ENCODE assay signal across 8 cellular contexts in genomic region chr18:75408554-75409506, GRCh38. TPM values are rescaled to one million over a fixed set of nuclear protein-coding genes. Genes with fewer than 3 reads are reported as not detected.
DNase-seq lines count a peak whose midpoint lies in the region; ATAC-seq, FAIRE-seq and TF ChIP-seq lines count a peak whose summit lies in the region.

No MANE protein-coding gene starts in this region.

- H3K36me3 Mint-ChIP-seq in activated naive CD8-positive, alpha-beta T cell treated with anti-CD3 and anti-CD28 coated beads, Interleukin-2, amount 10 ng/mL, durations not matched to agents 7 days and 5 days, result no peaks in the 10 kb centered on the region
- H3K36me3 Mint-ChIP-seq in osteocyte (ENCODE audit: unreplicated experiment) (no peaks in the 10 kb centered on the region), CD14-positive monocyte (no peaks in the 10 kb centered on the region)

- CTCF ChIA-PET in HEK293T (lab: Yijun Ruan, JAX), result no interaction called here

- no peaks in the 10 kb centered on the region for H3K9me3 Mint-ChIP-seq in activated naive CD8-positive, alpha-beta T cell treated with anti-CD3 and anti-CD28 coated beads, Interleukin-2, amount 10 ng/mL, durations not matched to agents 7 days and 5 days
- H3K9me3 Mint-ChIP-seq in osteocyte (ENCODE audit: unreplicated experiment) (no peaks in the 10 kb centered on the region), CD14-positive monocyte (peaks cover 0 to 4% (median 2%) of the 10 kb centered on the region in 7 donors)

- intact Hi-C loops in CD14-positive monocyte (cut with micrococcal nuclease), result no loop called here

- peaks cover 6% of the 10 kb centered on the region for H3K27me3 Mint-ChIP-seq in activated naive CD8-positive, alpha-beta T cell treated with anti-CD3 and anti-CD28 coated beads, Interleukin-2, amount 10 ng/mL, durations not matched to agents 7 days and 5 days
- peaks cover 13% of the 10 kb centered on the region for H3K27me3 Mint-ChIP-seq in osteocyte (ENCODE audit: unreplicated experiment)
- peaks cover 2 to 13% (median 3%) of the 10 kb centered on the region in 3 donors for H3K27me3 Mint-ChIP-seq in CD14-positive monocyte (ENCODE audit: low read depth in 3 of 3)

- ATAC-seq in activated naive CD8-positive, alpha-beta T cell treated with anti-CD3 and anti-CD28 coated beads, Interleukin-2, amount 10 ng/mL, durations not matched to agents 7 days and 5 days (ENCODE audit: low read depth), result peak; percentile 39
- ATAC-seq in HG03439 (IDR thresholded peaks at IDR 0.05; ENCODE audit: unreplicated experiment) (no peak), HG02852 (IDR thresholded peaks at IDR 0.05; ENCODE audit: unreplicated experiment) (no peak)

- H3K4me1 Mint-ChIP-seq in activated naive CD8-positive, alpha-beta T cell treated with anti-CD3 and anti-CD28 coated beads, Interleukin-2, amount 10 ng/mL, durations not matched to agents 7 days and 5 days, result peaks cover 3% of the 10 kb centered on the region
- H3K4me1 Mint-ChIP-seq in osteocyte (ENCODE audit: unreplicated experiment) (peaks cover 24% of the 10 kb centered on the region), CD14-positive monocyte (no peaks in the 10 kb centered on the region)

- DNase-seq in D721Med (ENCODE audit: insufficient read length, low spot score), result no peak
- peak; percentile 14 for DNase-seq in NCI-H1092 (lab: John Stamatoyannopoulos, UW)
- no peak for DNase-seq in activated naive CD8-positive, alpha-beta T cell treated with anti-CD3 and anti-CD28 coated beads, Interleukin-2, amount 10 ng/mL, durations not matched to agents 7 days and 5 days
- no peak for DNase-seq in osteocyte (ENCODE audit: extremely low spot score, unreplicated experiment)
- DNase-seq in CD14-positive monocyte (ENCODE audit: low spot score), result no peak
- no peak for DNase-seq in HEK293T (ENCODE audit: extremely low spot score)

- no peak for TF ChIP-seq CTCF in D721Med (IDR thresholded peaks at IDR 0.05; ENCODE audit: insufficient read depth, missing control alignments)
- TF ChIP-seq CTCF in osteocyte (IDR thresholded peaks at IDR 0.05), result no peak
- TF ChIP-seq CTCF in CD14-positive monocyte (IDR thresholded peaks at IDR 0.05), result no peak

- H3K27ac Mint-ChIP-seq in activated naive CD8-positive, alpha-beta T cell treated with anti-CD3 and anti-CD28 coated beads, Interleukin-2, amount 10 ng/mL, durations not matched to agents 7 days and 5 days, result no peak overlapping the region
- H3K27ac Mint-ChIP-seq in osteocyte (ENCODE audit: unreplicated experiment), result peak overlapping the region; percentile 31
- no peak overlapping the region for H3K27ac Mint-ChIP-seq in CD14-positive monocyte

- H3K4me3 Mint-ChIP-seq in activated naive CD8-positive, alpha-beta T cell treated with anti-CD3 and anti-CD28 coated beads, Interleukin-2, amount 10 ng/mL, durations not matched to agents 7 days and 5 days, result no peak overlapping the region
- H3K4me3 Mint-ChIP-seq in osteocyte (ENCODE audit: unreplicated experiment), result no peak overlapping the region
- no peak overlapping the region for H3K4me3 Mint-ChIP-seq in CD14-positive monocyte

- FAIRE-seq in D721Med (lab: Jason Lieb, UNC), result peak; percentile 83

- POLR2A ChIA-PET in activated naive CD8-positive, alpha-beta T cell treated with anti-CD3 and anti-CD28 coated beads, Interleukin-2, amount 10 ng/mL, durations not matched to agents 7 days and 5 days (lab: Charles Lee), result no interaction called here
- POLR2A ChIA-PET in HEK293T (lab: Yijun Ruan, JAX), result interaction anchor here (1.0 kb wide), 1 partner anchor 200 kb away, joined by 3 read pairs; the partner anchor contains the start of gene PTGR3

TF ChIP-seq in HEK293T, 16 proteins besides CTCF, POLR2A, EP300 and RAD21:
- no peak for TF ChIP-seq SUZ12 (IDR thresholded peaks at IDR 0.05)
- TF ChIP-seq ZNF384 (IDR thresholded peaks at IDR 0.05), result no peak
- no peak for TF ChIP-seq TARDBP (IDR thresholded peaks at IDR 0.05)
- TF ChIP-seq FOXM1 (IDR thresholded peaks at IDR 0.05; ENCODE audit: borderline replicate concordance), result no peak
- TF ChIP-seq SP1 (IDR thresholded peaks at IDR 0.05), result no peak
- no peak for TF ChIP-seq CTBP1 (IDR thresholded peaks at IDR 0.05; ENCODE audit: borderline replicate concordance)
- no peak for TF ChIP-seq ARNT (IDR thresholded peaks at IDR 0.05)
- no peak for TF ChIP-seq LEF1 (IDR thresholded peaks at IDR 0.05; ENCODE audit: borderline replicate concordance)
- TF ChIP-seq BHLHE40 (IDR thresholded peaks at IDR 0.05; ENCODE audit: borderline replicate concordance), result no peak
- TF ChIP-seq FOXK2 (IDR thresholded peaks at IDR 0.05), result no peak
- TF ChIP-seq ELF4 (IDR thresholded peaks at IDR 0.05), result no peak
- TF ChIP-seq PKNOX1 (IDR thresholded peaks at IDR 0.05), result no peak

RNA-seq across cellular contexts. Expression of gene SMIM21, which starts 18.7 kb away (rescaled TPM):
- not detected for total RNA-seq in activated naive CD8-positive, alpha-beta T cell treated with anti-CD3 and anti-CD28 coated beads, Interleukin-2, amount 10 ng/mL, durations not matched to agents 7 days and 5 days
- total RNA-seq in osteocyte, result not detected in 2 replicates
- polyA plus RNA-seq in CD14-positive monocyte, result not detected
